ENCODE assay signal across 12 cellular contexts in genomic region chr13:100630564-100630963, GRCh38. TPM values are rescaled to one million over a fixed set of nuclear protein-coding genes. Genes with fewer than 3 reads are reported as not detected.
DNase-seq lines count a peak whose midpoint lies in the region; TF ChIP-seq lines count a peak whose summit lies in the region.
"Had no signal": no experiment of that assay in that cellular context is flagged by ENCODE, and none has a peak within 500 bp of the region (broad histone marks: within the 10 kb centered on the region; RNA-seq: fewer than 3 reads in every experiment).

No MANE protein-coding gene starts in this region.

- peak overlapping the region; percentile 63 to 94 (median 88) for H3K27ac Mint-ChIP-seq in brain
- H3K27ac Mint-ChIP-seq: activated B cell treated with CpG ODN at 0.5 μM for 24 hours had no signal

- peaks cover 2% of the 10 kb centered on the region for H3K27me3 Mint-ChIP-seq in brain
- H3K27me3 Mint-ChIP-seq: activated B cell treated with CpG ODN at 0.5 μM for 24 hours had no signal

- peaks cover 55% of the 10 kb centered on the region for H3K4me1 Mint-ChIP-seq in brain
- H3K4me1 Mint-ChIP-seq: activated B cell treated with CpG ODN at 0.5 μM for 24 hours had no signal

- TF ChIP-seq CTCF in brain (conservative IDR thresholded peaks at IDR 0.05): peak in 1 of 2 experiments; percentile 32

- H3K36me3 Mint-ChIP-seq in brain: peaks cover 68% of the 10 kb centered on the region

- DNase-seq in Ammon's horn (ENCODE audit: low spot score) (peak; percentile 71), NCI-H146 (lab: John Stamatoyannopoulos, UW) (peak; percentile 93), left kidney (ENCODE audit: low read depth, low spot score) (peak; percentile 48), EL (no peak), kidney glomerular epithelial cell (lab: John Stamatoyannopoulos, UW) (no peak), MV-4-11 (lab: John Stamatoyannopoulos, UW) (no peak)
- DNase-seq in stimulated activated CD4-positive, alpha-beta T cell treated with anti-CD3 and anti-CD28 coated beads, Interleukin-4, amount 100 ng/mL, for 1 hour: no peak
- DNase-seq: ACHN; activated B cell treated with CpG ODN at 0.5 μM for 24 hours; activated CD8-positive, alpha-beta memory T cell treated with anti-CD3 and anti-CD28 coated beads, Interleukin-2, amount 50 U/mL, for 4 hours; effector memory CD4-positive, alpha-beta T cell had no signal

- H3K4me3 Mint-ChIP-seq in brain: peak overlapping the region; percentile 0 to 67 (median 38)
- H3K4me3 Mint-ChIP-seq: activated B cell treated with CpG ODN at 0.5 μM for 24 hours had no signal

- no peaks in the 10 kb centered on the region for H3K9me3 Mint-ChIP-seq in brain
- H3K9me3 Mint-ChIP-seq: activated B cell treated with CpG ODN at 0.5 μM for 24 hours had no signal

RNA-seq across cellular contexts. Expression of gene GGACT, which starts 42.0 kb away (rescaled TPM):
- polyA plus RNA-seq in brain (ENCODE audit: insufficient read depth, low read depth, low replicate concordance): 8.6 TPM

RNA-seq across cellular contexts. Expression of gene TMTC4, which starts 44.0 kb away (rescaled TPM):
- polyA plus RNA-seq in brain (ENCODE audit: insufficient read depth, low read depth, low replicate concordance): 32.4 TPM

Comparison
In these comparisons a context has a peak if more than half of its experiments do, and no peak if none do; other contexts are left out.
1. DNase-seq: peak in Ammon's horn (single experiment), NCI-H146 (single experiment) and left kidney (single experiment); none in EL (single experiment), stimulated activated CD4-positive, alpha-beta T cell treated with anti-CD3 and anti-CD28 coated beads, Interleukin-4, amount 100 ng/mL, for 1 hour (single experiment), kidney glomerular epithelial cell (single experiment) and MV-4-11 (single experiment).